In genomic region chr7:37195388-37195787, GRCh38 we compare ENCODE assay signal across 22 cellular contexts.
DNase-seq lines count a peak whose midpoint lies in the region; ATAC-seq lines count a peak whose summit lies in the region.
"Had no signal": no experiment of that assay in that cellular context is flagged by ENCODE, and none has a peak within 500 bp of the region (broad histone marks: within the 10 kb centered on the region; RNA-seq: fewer than 3 reads in every experiment).

No MANE protein-coding gene starts in this region.

- no peaks in the 10 kb centered on the region for H3K27me3 ChIP-seq in right cardiac atrium (ENCODE audit: control insufficient read depth, insufficient read depth)
- H3K27me3 ChIP-seq: BLaER1 treated with 17β-estradiol and CSF1 and Interleukin-3, amounts not matched to agents 10 nM and 100 nM had no signal

- WGBS in right cardiac atrium: 94% methylated on average over 7 of the region's 7 CpGs

- peak overlapping the region; percentile 5 for H3K27ac Mint-ChIP-seq in activated T-helper 1 cell treated with anti-CD3 and anti-CD28 coated beads, Interleukin-12 subunit alpha, Interleukin-12 subunit beta, Interleukin-2, Interleukin-4 antibody, amounts not matched to agents 30 ng/mL and 10 ng/mL and 1 ng/mL, durations not matched to agents 14 hours and 24 hours and 36 hours
- peak overlapping the region; percentile 61 for H3K27ac Mint-ChIP-seq in central memory CD8-positive, alpha-beta T cell (ENCODE audit: low read depth)
- H3K27ac Mint-ChIP-seq in effector memory CD8-positive, alpha-beta T cell: peak overlapping the region; percentile 46 to 59
- H3K27ac Mint-ChIP-seq: B cell; CD4-positive, alpha-beta T cell had no signal

- H3K4me3 Mint-ChIP-seq in activated T-helper 1 cell treated with anti-CD3 and anti-CD28 coated beads, Interleukin-12 subunit alpha, Interleukin-12 subunit beta, Interleukin-2, Interleukin-4 antibody, amounts not matched to agents 30 ng/mL and 10 ng/mL and 1 ng/mL, durations not matched to agents 14 hours and 24 hours and 36 hours: no peak overlapping the region
- H3K4me3 Mint-ChIP-seq in central memory CD8-positive, alpha-beta T cell: no peak overlapping the region
- no peak overlapping the region for H3K4me3 Mint-ChIP-seq in effector memory CD8-positive, alpha-beta T cell
- H3K4me3 Mint-ChIP-seq: B cell; CD4-positive, alpha-beta T cell; CD8-positive, alpha-beta T cell had no signal

- ATAC-seq in right cardiac atrium: no peak
- no peak for ATAC-seq in left ventricle myocardium superior
- ATAC-seq in central memory CD8-positive, alpha-beta T cell (replicated peaks; ENCODE audit: extremely low read depth, poor library complexity, severe bottlenecking): no peak
- ATAC-seq in effector memory CD8-positive, alpha-beta T cell (replicated peaks): no peak
- ATAC-seq: A549; CD8-positive, alpha-beta T cell had no signal

- H3K4me3 ChIP-seq in right cardiac atrium (ENCODE audit: low read length): no peak overlapping the region
- H3K4me3 ChIP-seq: A549; BLaER1 treated with 17β-estradiol and CSF1 and Interleukin-3, amounts not matched to agents 10 nM and 100 nM had no signal

- peaks cover 2% of the 10 kb centered on the region for H3K4me1 ChIP-seq in right cardiac atrium (ENCODE audit: control insufficient read depth, insufficient read depth, low read length)
- H3K4me1 ChIP-seq: A549, Caco-2 had no signal

- DNase-seq in right cardiac atrium: no peak
- no peak for DNase-seq in left ventricle myocardium superior
- DNase-seq in activated T-helper 1 cell treated with anti-CD3 and anti-CD28 coated beads, Interleukin-12 subunit alpha, Interleukin-12 subunit beta, Interleukin-2, Interleukin-4 antibody, amounts not matched to agents 30 ng/mL and 10 ng/mL and 1 ng/mL, durations not matched to agents 14 hours and 24 hours and 36 hours (ENCODE audit: low spot score): no peak
- no peak for DNase-seq in central memory CD8-positive, alpha-beta T cell (ENCODE audit: low spot score in 2 of 2)
- no peak for DNase-seq in effector memory CD8-positive, alpha-beta T cell
- DNase-seq in DMS153 treated with DMSO at 0.1 percent for 48 hours (lab: John Stamatoyannopoulos, UW; ENCODE audit: unreplicated experiment): no peak
- DNase-seq in activated naive CD4-positive, alpha-beta T cell treated with Interleukin-2 at 50 U/mL for 16 hours: no peak
- DNase-seq in SIG-M5 treated with dmso at 0.1 percent for 504 hours (lab: John Stamatoyannopoulos, UW; ENCODE audit: unreplicated experiment): no peak
- DNase-seq: AML-193; Caco-2; Calu3; CD4-positive, alpha-beta T cell; CD8-positive, alpha-beta T cell; DMS 273 treated with DMSO at 0.1 percent for 48 hours; DMS153; DMS79 treated with DMSO at 0.1 percent for 48 hours; GF-D8 had no signal

- peaks cover 14% of the 10 kb centered on the region for H3K36me3 Mint-ChIP-seq in activated T-helper 1 cell treated with anti-CD3 and anti-CD28 coated beads, Interleukin-12 subunit alpha, Interleukin-12 subunit beta, Interleukin-2, Interleukin-4 antibody, amounts not matched to agents 30 ng/mL and 10 ng/mL and 1 ng/mL, durations not matched to agents 14 hours and 24 hours and 36 hours (ENCODE audit: low read depth)
- peaks cover 18% of the 10 kb centered on the region for H3K36me3 Mint-ChIP-seq in central memory CD8-positive, alpha-beta T cell (ENCODE audit: insufficient read depth)
- peaks cover 21% of the 10 kb centered on the region for H3K36me3 Mint-ChIP-seq in effector memory CD8-positive, alpha-beta T cell (ENCODE audit: insufficient read depth)

- H3K27me3 Mint-ChIP-seq in activated T-helper 1 cell treated with anti-CD3 and anti-CD28 coated beads, Interleukin-12 subunit alpha, Interleukin-12 subunit beta, Interleukin-2, Interleukin-4 antibody, amounts not matched to agents 30 ng/mL and 10 ng/mL and 1 ng/mL, durations not matched to agents 14 hours and 24 hours and 36 hours (ENCODE audit: insufficient read depth): no peaks in the 10 kb centered on the region
- H3K27me3 Mint-ChIP-seq in central memory CD8-positive, alpha-beta T cell: no peaks in the 10 kb centered on the region
- H3K27me3 Mint-ChIP-seq in effector memory CD8-positive, alpha-beta T cell: no peaks in the 10 kb centered on the region
- H3K27me3 Mint-ChIP-seq: B cell; CD4-positive, alpha-beta T cell had no signal

- H3K9me3 ChIP-seq in right cardiac atrium (ENCODE audit: control insufficient read depth, low read length): no peaks in the 10 kb centered on the region
- H3K9me3 ChIP-seq: A549; BLaER1 treated with 17β-estradiol and CSF1 and Interleukin-3, amounts not matched to agents 10 nM and 100 nM; Caco-2 had no signal

- intact Hi-C loops in right cardiac atrium (cut with DNase I): loop anchor here in 2 of 4 donors (5.0 kb wide), 2 partner anchors 228 to 708 kb away; no protein-coding TSS in a partner anchor
- intact Hi-C loops in left ventricle myocardium superior (cut with micrococcal nuclease): no loop called here
- intact Hi-C loops in activated T-helper 1 cell treated with anti-CD3 and anti-CD28 coated beads, Interleukin-12 subunit alpha, Interleukin-12 subunit beta, Interleukin-2, Interleukin-4 antibody, amounts not matched to agents 30 ng/mL and 10 ng/mL and 1 ng/mL, durations not matched to agents 14 hours and 24 hours and 36 hours (cut with micrococcal nuclease): no loop called here

- no peaks in the 10 kb centered on the region for H3K4me1 Mint-ChIP-seq in activated T-helper 1 cell treated with anti-CD3 and anti-CD28 coated beads, Interleukin-12 subunit alpha, Interleukin-12 subunit beta, Interleukin-2, Interleukin-4 antibody, amounts not matched to agents 30 ng/mL and 10 ng/mL and 1 ng/mL, durations not matched to agents 14 hours and 24 hours and 36 hours (ENCODE audit: low read depth)
- peaks cover 5% of the 10 kb centered on the region for H3K4me1 Mint-ChIP-seq in central memory CD8-positive, alpha-beta T cell
- peaks cover 0 to 6% of the 10 kb centered on the region in 2 donors for H3K4me1 Mint-ChIP-seq in effector memory CD8-positive, alpha-beta T cell (ENCODE audit: low read depth in 2 of 2)

- H3K9me3 Mint-ChIP-seq in activated T-helper 1 cell treated with anti-CD3 and anti-CD28 coated beads, Interleukin-12 subunit alpha, Interleukin-12 subunit beta, Interleukin-2, Interleukin-4 antibody, amounts not matched to agents 30 ng/mL and 10 ng/mL and 1 ng/mL, durations not matched to agents 14 hours and 24 hours and 36 hours: no peaks in the 10 kb centered on the region
- no peaks in the 10 kb centered on the region for H3K9me3 Mint-ChIP-seq in central memory CD8-positive, alpha-beta T cell
- H3K9me3 Mint-ChIP-seq in effector memory CD8-positive, alpha-beta T cell: no peaks in the 10 kb centered on the region
- H3K9me3 Mint-ChIP-seq: CD4-positive, alpha-beta T cell; CD8-positive, alpha-beta T cell had no signal

- peak overlapping the region; percentile 48 for H3K27ac ChIP-seq in right cardiac atrium (ENCODE audit: low read length)
- H3K27ac ChIP-seq: 22Rv1; A549; BLaER1 treated with 17β-estradiol and CSF1 and Interleukin-3, amounts not matched to agents 10 nM and 100 nM; C4-2B had no signal

Comparison
In these comparisons a context has a peak if more than half of its experiments do, and no peak if none do; other contexts are left out.
1. H3K27ac Mint-ChIP-seq: peak in every context shown above with its lines; median percentile 61 in central memory CD8-positive, alpha-beta T cell; 52 in effector memory CD8-positive, alpha-beta T cell; 5 in activated T-helper 1 cell treated with anti-CD3 and anti-CD28 coated beads, Interleukin-12 subunit alpha, Interleukin-12 subunit beta, Interleukin-2, Interleukin-4 antibody, amounts not matched to agents 30 ng/mL and 10 ng/mL and 1 ng/mL, durations not matched to agents 14 hours and 24 hours and 36 hours.